ENCODE assay signal across 14 cellular contexts in genomic region chr12:127811988-127812387, GRCh38.
DNase-seq lines count a peak whose midpoint lies in the region; ATAC-seq and TF ChIP-seq lines count a peak whose summit lies in the region.
"Had no signal": no experiment of that assay in that cellular context is flagged by ENCODE, and none has a peak within 500 bp of the region (broad histone marks: within the 10 kb centered on the region; RNA-seq: fewer than 3 reads in every experiment).

No MANE protein-coding gene starts in this region.

- no peak for ATAC-seq in WTC11
- ATAC-seq: activated CD8-positive, alpha-beta T cell treated with anti-CD3 and anti-CD28 coated beads for 36 hours had no signal

- H3K4me1 Mint-ChIP-seq in activated naive CD8-positive, alpha-beta T cell treated with anti-CD3 and anti-CD28 coated beads for 36 hours: no peaks in the 10 kb centered on the region
- no peaks in the 10 kb centered on the region for H3K4me1 Mint-ChIP-seq in WTC11
- H3K4me1 Mint-ChIP-seq in progenitor cell of endocrine pancreas (ENCODE audit: low read depth): peaks cover 3% of the 10 kb centered on the region
- H3K4me1 Mint-ChIP-seq: activated naive CD8-positive, alpha-beta T cell treated with anti-CD3 and anti-CD28 coated beads, Interleukin-2, amount 10 ng/mL, durations not matched to agents 7 days and 5 days had no signal

- H3K4me3 ChIP-seq in fibroblast of villous mesenchyme (ENCODE audit: low read depth, low read length): no peak overlapping the region

- no peak overlapping the region for H3K27ac Mint-ChIP-seq in activated naive CD8-positive, alpha-beta T cell treated with anti-CD3 and anti-CD28 coated beads for 36 hours
- H3K27ac Mint-ChIP-seq in WTC11: no peak overlapping the region
- no peak overlapping the region for H3K27ac Mint-ChIP-seq in progenitor cell of endocrine pancreas
- H3K27ac Mint-ChIP-seq: activated CD8-positive, alpha-beta T cell treated with anti-CD3 and anti-CD28 coated beads for 36 hours; activated naive CD8-positive, alpha-beta T cell treated with anti-CD3 and anti-CD28 coated beads, Interleukin-2, amount 10 ng/mL, durations not matched to agents 7 days and 5 days had no signal

- CTCF ChIA-PET in WTC11 (lab: Charles Lee): no interaction called here

- no peak overlapping the region for H3K4me3 Mint-ChIP-seq in activated naive CD8-positive, alpha-beta T cell treated with anti-CD3 and anti-CD28 coated beads for 36 hours
- H3K4me3 Mint-ChIP-seq in WTC11: no peak overlapping the region
- H3K4me3 Mint-ChIP-seq in progenitor cell of endocrine pancreas (ENCODE audit: low read depth): no peak overlapping the region
- H3K4me3 Mint-ChIP-seq: activated CD8-positive, alpha-beta T cell treated with anti-CD3 and anti-CD28 coated beads for 36 hours; activated naive CD8-positive, alpha-beta T cell treated with anti-CD3 and anti-CD28 coated beads, Interleukin-2, amount 10 ng/mL, durations not matched to agents 7 days and 5 days had no signal

- DNase-seq in EH (ENCODE audit: low read depth): peak; percentile 84
- peak; percentile 86 for DNase-seq in NCI-H748 (lab: John Stamatoyannopoulos, UW; ENCODE audit: unreplicated experiment)
- DNase-seq in fibroblast of villous mesenchyme (ENCODE audit: low read depth): peak; percentile 68
- DNase-seq in non-pigmented ciliary epithelial cell (ENCODE audit: low read depth): peak; percentile 82
- DNase-seq in activated naive CD8-positive, alpha-beta T cell treated with anti-CD3 and anti-CD28 coated beads for 36 hours: no peak
- no peak for DNase-seq in WTC11 (ENCODE audit: low spot score)
- no peak for DNase-seq in NCI-H82 treated with DMSO at 0.1 percent for 48 hours (lab: John Stamatoyannopoulos, UW; ENCODE audit: unreplicated experiment)
- no peak for DNase-seq in progenitor cell of endocrine pancreas (ENCODE audit: low spot score, unreplicated experiment)
- DNase-seq: activated CD8-positive, alpha-beta T cell treated with anti-CD3 and anti-CD28 coated beads for 36 hours; activated naive CD8-positive, alpha-beta T cell treated with anti-CD3 and anti-CD28 coated beads, Interleukin-2, amount 10 ng/mL, durations not matched to agents 7 days and 5 days; Calu3; NCI-H226; small intestine; stimulated activated CD8-positive, alpha-beta memory T cell treated with anti-CD3 and anti-CD28 coated beads, Interleukin-4, amount 100 ng/mL, for 48 hours had no signal

- TF ChIP-seq CTCF in fibroblast of villous mesenchyme (IDR thresholded peaks at IDR 0.05; ENCODE audit: insufficient read depth, low read depth, low read length) (no peak), WTC11 (IDR thresholded peaks at IDR 0.05) (no peak), progenitor cell of endocrine pancreas (IDR thresholded peaks at IDR 0.05; ENCODE audit: unreplicated experiment) (no peak)

- H3K27me3 Mint-ChIP-seq in activated naive CD8-positive, alpha-beta T cell treated with anti-CD3 and anti-CD28 coated beads for 36 hours: no peaks in the 10 kb centered on the region
- H3K27me3 Mint-ChIP-seq in WTC11 (ENCODE audit: low read depth) (peaks cover 9% of the 10 kb centered on the region; the same call in 1 of the 2 replicates), progenitor cell of endocrine pancreas (peaks cover 12% of the 10 kb centered on the region)
- H3K27me3 Mint-ChIP-seq: activated CD8-positive, alpha-beta T cell treated with anti-CD3 and anti-CD28 coated beads for 36 hours; activated naive CD8-positive, alpha-beta T cell treated with anti-CD3 and anti-CD28 coated beads, Interleukin-2, amount 10 ng/mL, durations not matched to agents 7 days and 5 days had no signal

- POLR2A ChIA-PET in WTC11 (lab: Charles Lee): interaction anchor here (0.6 kb wide), 1 partner anchor 529 kb away, joined by 8 read pairs; no protein-coding TSS in a partner anchor

- H3K36me3 Mint-ChIP-seq in activated naive CD8-positive, alpha-beta T cell treated with anti-CD3 and anti-CD28 coated beads for 36 hours: no peaks in the 10 kb centered on the region
- H3K36me3 Mint-ChIP-seq in WTC11: peaks cover 64% of the 10 kb centered on the region
- no peaks in the 10 kb centered on the region for H3K36me3 Mint-ChIP-seq in progenitor cell of endocrine pancreas (ENCODE audit: insufficient read depth)
- H3K36me3 Mint-ChIP-seq: activated naive CD8-positive, alpha-beta T cell treated with anti-CD3 and anti-CD28 coated beads, Interleukin-2, amount 10 ng/mL, durations not matched to agents 7 days and 5 days had no signal

- H3K9me3 Mint-ChIP-seq in activated naive CD8-positive, alpha-beta T cell treated with anti-CD3 and anti-CD28 coated beads for 36 hours: no peaks in the 10 kb centered on the region
- H3K9me3 Mint-ChIP-seq in WTC11 (peaks cover 68% of the 10 kb centered on the region), progenitor cell of endocrine pancreas (ENCODE audit: low read depth) (no peaks in the 10 kb centered on the region)
- H3K9me3 Mint-ChIP-seq: activated naive CD8-positive, alpha-beta T cell treated with anti-CD3 and anti-CD28 coated beads, Interleukin-2, amount 10 ng/mL, durations not matched to agents 7 days and 5 days had no signal

TF ChIP-seq in WTC11, 78 proteins besides CTCF, POLR2A, EP300 and RAD21 (continues in another document):
- TF ChIP-seq RORB (CRISPR knock-in tag; IDR thresholded peaks at IDR 0.05) (no peak), TCF7 (CRISPR knock-in tag; IDR thresholded peaks at IDR 0.05; ENCODE audit: low read depth) (no peak), PRDM15 (CRISPR knock-in tag; IDR thresholded peaks at IDR 0.05) (no peak), E2F4 (CRISPR knock-in tag; IDR thresholded peaks at IDR 0.05; ENCODE audit: borderline replicate concordance, low read depth) (no peak), ZNF532 (CRISPR knock-in tag; IDR thresholded peaks at IDR 0.05; ENCODE audit: borderline replicate concordance) (no peak), HMGA2 (CRISPR knock-in tag; IDR thresholded peaks at IDR 0.05) (no peak), NR3C1 (CRISPR knock-in tag; conservative IDR thresholded peaks at IDR 0.05; ENCODE audit: low read depth) (no peak), FOXK1 (CRISPR knock-in tag; IDR thresholded peaks at IDR 0.05) (no peak)

Comparison
In these comparisons a context has a peak if more than half of its experiments do, and no peak if none do; other contexts are left out.
1. DNase-seq: peak in EH (single experiment), NCI-H748 (single experiment), fibroblast of villous mesenchyme (single experiment) and non-pigmented ciliary epithelial cell (single experiment); none in activated naive CD8-positive, alpha-beta T cell treated with anti-CD3 and anti-CD28 coated beads for 36 hours (single experiment), WTC11 (single experiment), NCI-H82 treated with DMSO at 0.1 percent for 48 hours (single experiment) and progenitor cell of endocrine pancreas (single experiment).